ENCODE assay signal across 8 cellular contexts in the genomic region with DNA sequence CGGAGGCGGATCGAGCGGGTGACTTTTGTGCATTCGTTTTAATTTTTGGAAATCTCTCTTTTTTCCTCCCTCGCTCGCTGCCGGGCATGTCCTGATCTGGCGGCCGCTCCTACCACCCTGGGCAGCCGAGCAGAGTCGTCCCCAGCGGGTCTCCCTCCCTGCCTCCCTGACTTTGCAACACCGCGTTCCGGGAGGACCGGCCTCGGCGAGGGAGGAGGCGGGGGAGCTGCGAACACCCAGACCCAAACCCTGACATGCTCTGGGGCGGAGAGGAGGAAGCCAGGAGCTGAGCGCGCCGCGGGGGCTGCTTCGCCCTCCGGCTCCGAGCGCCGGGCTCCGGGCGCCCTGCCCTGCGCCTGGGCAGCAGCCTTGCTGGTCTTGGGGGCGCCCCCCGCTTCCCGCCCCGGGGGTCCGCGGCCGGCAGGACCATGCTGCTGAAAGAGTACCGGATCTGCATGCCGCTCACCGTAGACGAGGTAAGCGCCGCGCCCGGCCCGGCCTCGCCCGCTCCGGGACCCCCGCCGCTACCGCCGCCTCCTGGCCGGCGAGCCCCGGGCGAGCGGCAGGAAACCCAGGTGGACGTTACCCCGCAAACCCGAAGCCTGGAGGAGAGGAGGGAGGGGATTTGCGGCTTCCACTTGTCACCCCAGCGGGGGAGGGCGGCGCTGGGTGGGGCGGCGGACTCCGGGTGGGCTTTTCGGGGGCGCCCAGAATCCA. TPM values are rescaled to one million over a fixed set of nuclear protein-coding genes. Genes with fewer than 3 reads are reported as not detected.
DNase-seq lines count a peak whose midpoint lies in the region; ATAC-seq and TF ChIP-seq lines count a peak whose summit lies in the region.

No MANE protein-coding gene starts in this region.

- CTCF ChIA-PET in T-cell (lab: Charles Lee): interaction anchor here (0.6 to 6.5 kb wide), 14 partner anchors 12 to 666 kb away, joined by 3 to 86 read pairs (median 6); a partner anchor contains a TSS

- H3K36me3 ChIP-seq in hepatocyte (replicated peaks; ENCODE audit: insufficient read depth, low read depth) (no peaks in the 10 kb centered on the region), gastrocnemius medialis (no peaks in the 10 kb centered on the region)

- H3K27me3 Mint-ChIP-seq in T-cell: no peaks in the 10 kb centered on the region

- H3K27ac ChIP-seq in hepatocyte: peak overlapping the region; percentile 94
- H3K27ac ChIP-seq in gastrocnemius medialis: peak overlapping the region; percentile 79 to 94 (median 84)

- peak overlapping the region; percentile 83 to 88 for H3K27ac Mint-ChIP-seq in T-cell

- no peaks in the 10 kb centered on the region for H3K9me2 ChIP-seq in hepatocyte (replicated peaks; ENCODE audit: insufficient read depth)

- H3K79me2 ChIP-seq in hepatocyte: peaks cover 14% of the 10 kb centered on the region

- H3K4me3 Mint-ChIP-seq in T-cell: peak overlapping the region; percentile 89 to 97 (median 94)

- H4K20me1 ChIP-seq in hepatocyte (ENCODE audit: insufficient read depth, poor library complexity, severe bottlenecking): no peaks in the 10 kb centered on the region

- TF ChIP-seq CTCF in astrocyte of the cerebellum (IDR thresholded peaks at IDR 0.05; ENCODE audit: low read depth, low read length, missing control alignments) (peak; percentile 32), hepatocyte (IDR thresholded peaks at IDR 0.05; ENCODE audit: poor library complexity) (peak; percentile 45), gastrocnemius medialis (IDR thresholded peaks at IDR 0.05 in 4 of 5, conservative IDR thresholded peaks at IDR 0.05 in 1 of 5) (no peak)

- peak; percentile 23 for ATAC-seq in GM18498 (IDR thresholded peaks at IDR 0.05; ENCODE audit: unreplicated experiment)
- ATAC-seq in T-cell (replicated peaks in 1 of 4): peak; percentile 24 to 36 (median 30)
- ATAC-seq in gastrocnemius medialis: peak; percentile 35 to 39
- no peak for ATAC-seq in GM18870 (IDR thresholded peaks at IDR 0.05; ENCODE audit: unreplicated experiment)

- POLR2A ChIA-PET in T-cell (lab: Charles Lee): interaction anchor here in 1 of 2 donors (2.2 kb wide), 1 partner anchor 54 kb away, joined by 6 read pairs; no protein-coding TSS in a partner anchor

- intact Hi-C loops in gastrocnemius medialis (cut with DNase I; ENCODE audit: low total_unique reads): loop anchor here (1.0 to 5.0 kb wide), 3 partner anchors 97 to 311 kb away; no protein-coding TSS in a partner anchor

- no peaks in the 10 kb centered on the region for H3K9me3 Mint-ChIP-seq in T-cell

- H3K4me1 ChIP-seq in hepatocyte (ENCODE audit: insufficient read depth): peaks cover 3% of the 10 kb centered on the region
- peaks cover 6 to 9% of the 10 kb centered on the region in 2 donors for H3K4me1 ChIP-seq in gastrocnemius medialis

- H3K4me1 Mint-ChIP-seq in T-cell: peaks cover 48 to 58% (median 57%) of the 10 kb centered on the region in 3 donors

- no peak for TF ChIP-seq POLR2A in gastrocnemius medialis (IDR thresholded peaks at IDR 0.05)

- H3K4me2 ChIP-seq in hepatocyte: peak overlapping the region; percentile 98

- peak overlapping the region; percentile 95 for H2AFZ ChIP-seq in hepatocyte

- H3K9me3 ChIP-seq in hepatocyte (ENCODE audit: low read depth) (no peaks in the 10 kb centered on the region), gastrocnemius medialis (no peaks in the 10 kb centered on the region)

- no peaks in the 10 kb centered on the region for H3K27me3 ChIP-seq in hepatocyte
- no peaks in the 10 kb centered on the region for H3K27me3 ChIP-seq in gastrocnemius medialis

- 1% methylated on average over 62 of the region's 74 CpGs for WGBS in hepatocyte (ENCODE audit: low lambda C conversion rate, missing lambda C conversion rate)

- peak overlapping the region; percentile 90 for H3K4me3 ChIP-seq in astrocyte of the cerebellum (ENCODE audit: low read depth, low read length)
- H3K4me3 ChIP-seq in hepatocyte: peak overlapping the region; percentile 99
- H3K4me3 ChIP-seq in gastrocnemius medialis: peak overlapping the region; percentile 59 to 85 (median 78)

- DNase-seq in 8988T (peak; percentile 39), HT1080 (ENCODE audit: low read depth) (peak; percentile 19), T-cell (peak in 33 of 34 experiments; percentile 33 to 70 (median 52)), astrocyte of the cerebellum (ENCODE audit: low read depth) (no peak), hepatocyte (ENCODE audit: low spot score) (peak; percentile 74), gastrocnemius medialis (peak in 1 of 2 donors; percentile 29)

- H3K36me3 Mint-ChIP-seq in T-cell: peaks cover 19% of the 10 kb centered on the region

- in situ Hi-C loops in astrocyte of the cerebellum (cut with HindIII; ENCODE audit: low sequenced_read_pairs) (no loop called here), gastrocnemius medialis (cut with MboI; ENCODE audit: low sequenced_read_pairs in 4 of 4) (loop anchor here in 2 of 4 donors (5.0 to 10.0 kb wide), 4 partner anchors 94 to 309 kb away; no protein-coding TSS in a partner anchor)

RNA-seq across cellular contexts. Expression of a gene that starts 0.8 kb away (rescaled TPM):
- total RNA-seq in HT1080 (2014; rRNA removed; shearing (Covaris generic)): 2.8 and 6.4 TPM in 2 replicates
- polyA plus RNA-seq in HT1080 (2015; cell fraction: cytosol; rRNA removed): 7.1 and 7.3 TPM in 2 replicates
- polyA plus RNA-seq in HT1080 (2015; cell fraction: nucleus; rRNA removed): 4.7 and 5.5 TPM in 2 replicates
- 100 to 1,000 TPM in 3 of 5 donors, 10 to 100 TPM in 2; 82.6 to 132 (median 111) TPM for total RNA-seq in T-cell
- total RNA-seq in hepatocyte: 4.6 and 8.3 TPM in 2 replicates
- 8.1 and 9.3 TPM in 2 replicates for polyA plus RNA-seq in hepatocyte
- 1 to 10 TPM; 2.3 to 8.6 (median 4.3) TPM for total RNA-seq in gastrocnemius medialis

RNA-seq across cellular contexts. Expression of a gene that starts 11.5 kb away (rescaled TPM):
- 41.6 and 54.9 TPM in 2 replicates for total RNA-seq in HT1080 (2014; rRNA removed; shearing (Covaris generic))
- 91.3 and 108 TPM in 2 replicates for polyA plus RNA-seq in HT1080 (2015; cell fraction: cytosol; rRNA removed)
- polyA plus RNA-seq in HT1080 (2015; cell fraction: nucleus; rRNA removed): 84.9 and 99.0 TPM in 2 replicates
- total RNA-seq in T-cell (10 to 100 TPM; 28.1 to 49.9 (median 37.7) TPM), hepatocyte (27.1 and 28.4 TPM in 2 replicates), gastrocnemius medialis (10 to 100 TPM; 52.0 to 89.6 (median 69.9) TPM)
- polyA plus RNA-seq in hepatocyte: 62.8 and 65.3 TPM in 2 replicates

Comparison
In these comparisons a context has a peak if more than half of its experiments do, and no peak if none do; other contexts are left out.
1. CTCF ChIP-seq: peak in astrocyte of the cerebellum (single experiment) and hepatocyte (single experiment); none in gastrocnemius medialis (0 of 5).
2. Peak in every context shown above with its lines, with median percentiles within 50 percentile points of each other: H3K4me3 ChIP-seq.